ENCODE assay signal across 1 cellular context in the genomic region with DNA sequence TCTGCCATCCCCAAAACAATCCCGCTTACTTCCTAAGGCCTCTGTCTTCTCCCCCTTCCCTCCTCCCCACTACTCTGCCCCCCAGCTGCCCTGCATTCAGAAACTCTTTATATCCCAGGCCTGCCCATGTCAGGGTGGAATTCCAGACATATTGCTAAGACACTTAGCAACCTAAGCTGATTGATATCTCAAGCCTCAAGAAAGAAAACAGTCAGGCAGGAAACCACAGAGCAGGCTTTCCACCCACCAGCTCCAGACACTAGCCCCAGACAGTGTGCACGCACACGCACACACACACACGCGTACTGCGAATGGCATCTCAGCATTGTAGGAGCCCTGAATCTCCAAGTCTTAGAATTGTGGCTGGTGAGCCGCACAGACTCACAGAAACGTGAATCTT.
TF ChIP-seq lines count a peak whose summit lies in the region.

No MANE protein-coding gene starts in this region.

TF ChIP-seq in HEK293, 187 proteins besides CTCF, POLR2A, EP300 and RAD21 (continued from another document):
- no peak for TF ChIP-seq ZNF654 (tag by site-specific recombination; IDR thresholded peaks at IDR 0.05; ENCODE audit: low read depth)
- no peak for TF ChIP-seq ZNF146 (tag by site-specific recombination; IDR thresholded peaks at IDR 0.05)
- no peak for TF ChIP-seq ZNF174 (tag by site-specific recombination; IDR thresholded peaks at IDR 0.05)
- TF ChIP-seq ZNF776 (tag by site-specific recombination; IDR thresholded peaks at IDR 0.05; ENCODE audit: borderline replicate concordance) = no peak
- TF ChIP-seq ZFHX2 (tag by site-specific recombination; conservative IDR thresholded peaks at IDR 0.05) = peak; percentile 56
- no peak for TF ChIP-seq ZNF404 (tag by site-specific recombination; IDR thresholded peaks at IDR 0.05)
